In genomic region chr2:213224366-213224765, GRCh38 we compare ENCODE assay signal across 17 cellular contexts.
"Had no signal": no experiment of that assay in that cellular context is flagged by ENCODE, and none has a peak within 500 bp of the region (broad histone marks: within the 10 kb centered on the region; RNA-seq: fewer than 3 reads in every experiment).

No MANE protein-coding gene starts in this region.

- H3K4me1 Mint-ChIP-seq: neural crest cell had no signal

- H3K4me1 ChIP-seq: breast epithelium, heart left ventricle, parathyroid adenoma, upper lobe of right lung had no signal

- H3K79me2 ChIP-seq: parathyroid adenoma had no signal

- ATAC-seq: activated CD4-positive, CD25-positive, alpha-beta regulatory T cell treated with anti-CD3 and anti-CD28 coated beads, Interleukin-2, amount 50 U/mL, for 24 hours; heart left ventricle; upper lobe of right lung had no signal

- H3K36me3 Mint-ChIP-seq: activated naive CD8-positive, alpha-beta T cell treated with anti-CD3 and anti-CD28 coated beads for 36 hours had no signal

- H3K27me3 ChIP-seq: breast epithelium, upper lobe of right lung had no signal

- H3K27ac ChIP-seq: breast epithelium, dorsolateral prefrontal cortex, heart left ventricle, parathyroid adenoma, upper lobe of right lung had no signal

- H3K27me3 Mint-ChIP-seq: activated naive CD8-positive, alpha-beta T cell treated with anti-CD3 and anti-CD28 coated beads for 36 hours; stimulated activated naive CD8-positive, alpha-beta T cell treated with anti-CD3 and anti-CD28 coated beads, Interleukin-15, Interleukin-2, amounts not matched to agents 100 ng/mL and 50 ng/mL, for 24 hours had no signal

- H3K4me3 Mint-ChIP-seq: activated naive CD8-positive, alpha-beta T cell treated with anti-CD3 and anti-CD28 coated beads for 36 hours; neural crest cell; stimulated activated naive CD8-positive, alpha-beta T cell treated with anti-CD3 and anti-CD28 coated beads, Interleukin-15, Interleukin-2, amounts not matched to agents 100 ng/mL and 50 ng/mL, for 24 hours; T-helper 2 cell treated with Interferon-gamma antibody and Interleukin-4, amounts not matched to agents 5 μg/mL and 100 μg/mL, for 36 hours had no signal

- H2AFZ ChIP-seq: parathyroid adenoma had no signal

- H3K4me3 ChIP-seq: breast epithelium, dorsolateral prefrontal cortex, heart left ventricle, upper lobe of right lung had no signal

- H3K9me3 ChIP-seq: breast epithelium, heart left ventricle, upper lobe of right lung had no signal

- DNase-seq: activated CD4-positive, alpha-beta T cell treated with anti-CD3 and anti-CD28 coated beads, Interleukin-2, amount 50 U/mL, for 48 hours; activated gamma-delta T cell treated with Interleukin-2 at 50 U/mL for 16 hours; activated naive CD8-positive, alpha-beta T cell treated with anti-CD3 and anti-CD28 coated beads for 36 hours; activated T-cell treated with anti-CD3 and anti-CD28 coated beads, Interleukin-2, amount 50 U/mL, for 48 hours; anterior cingulate cortex; dorsolateral prefrontal cortex; heart left ventricle; retina; stimulated activated CD4-positive, alpha-beta T cell treated with anti-CD3 and anti-CD28 coated beads, Interleukin-15, amount 100 ng/mL, for 24 hours; stimulated activated CD4-positive, alpha-beta T cell treated with anti-CD3 and anti-CD28 coated beads, Interleukin-4, amount 100 ng/mL, for 24 hours; upper lobe of right lung had no signal

- H3K27ac Mint-ChIP-seq: activated naive CD8-positive, alpha-beta T cell treated with anti-CD3 and anti-CD28 coated beads for 36 hours; stimulated activated naive CD8-positive, alpha-beta T cell treated with anti-CD3 and anti-CD28 coated beads, Interleukin-15, Interleukin-2, amounts not matched to agents 100 ng/mL and 50 ng/mL, for 24 hours; T-helper 2 cell treated with Interferon-gamma antibody and Interleukin-4, amounts not matched to agents 5 μg/mL and 100 μg/mL, for 36 hours had no signal

- H3K9me3 Mint-ChIP-seq: activated naive CD8-positive, alpha-beta T cell treated with anti-CD3 and anti-CD28 coated beads for 36 hours; neural crest cell; stimulated activated naive CD8-positive, alpha-beta T cell treated with anti-CD3 and anti-CD28 coated beads, Interleukin-15, Interleukin-2, amounts not matched to agents 100 ng/mL and 50 ng/mL, for 24 hours; T-helper 2 cell treated with Interferon-gamma antibody and Interleukin-4, amounts not matched to agents 5 μg/mL and 100 μg/mL, for 36 hours had no signal

- H3K36me3 ChIP-seq: breast epithelium, heart left ventricle, upper lobe of right lung had no signal
